In the genomic region with DNA sequence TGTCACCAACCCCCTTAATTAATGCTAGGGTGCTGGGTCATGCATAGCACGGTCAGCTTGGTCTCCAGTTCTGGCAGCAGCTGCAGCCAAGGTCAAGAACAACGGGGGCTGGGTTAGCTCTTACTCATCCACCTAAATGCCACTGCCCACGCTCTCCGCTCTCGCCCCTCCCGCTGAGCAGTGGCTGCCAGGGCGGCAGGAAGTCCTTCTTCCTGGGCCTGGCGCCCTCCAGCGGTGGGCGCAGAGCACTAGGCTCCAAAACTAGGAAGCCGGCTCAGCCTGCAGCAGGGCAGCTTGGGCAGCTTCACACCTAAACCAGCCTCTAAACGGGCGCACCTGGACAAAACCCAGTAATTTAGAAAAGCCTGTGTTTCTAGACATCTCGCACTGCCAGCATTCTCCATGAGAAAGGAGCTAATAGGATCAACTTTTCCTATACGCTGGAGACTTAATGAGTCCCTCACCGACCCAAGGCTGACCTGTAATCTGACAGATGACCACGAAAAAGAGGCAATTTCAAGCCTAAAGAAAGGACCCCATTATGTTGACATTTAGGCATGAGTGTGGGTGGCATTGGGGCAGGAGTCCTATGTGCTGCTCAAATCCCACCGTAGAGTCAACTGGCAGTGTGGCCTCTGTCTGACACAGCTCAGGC, we compare ENCODE assay signal across 1 cellular context.
A peak's percentile ranks its signal among the peaks of the same experiment; 100 is the strongest.
TF ChIP-seq lines count a peak whose summit lies in the region.

No MANE protein-coding gene starts in this region.

TF ChIP-seq in GM12878, 131 proteins besides CTCF, POLR2A, EP300 and RAD21 (continued from another document):
- TF ChIP-seq, protein P1, sequence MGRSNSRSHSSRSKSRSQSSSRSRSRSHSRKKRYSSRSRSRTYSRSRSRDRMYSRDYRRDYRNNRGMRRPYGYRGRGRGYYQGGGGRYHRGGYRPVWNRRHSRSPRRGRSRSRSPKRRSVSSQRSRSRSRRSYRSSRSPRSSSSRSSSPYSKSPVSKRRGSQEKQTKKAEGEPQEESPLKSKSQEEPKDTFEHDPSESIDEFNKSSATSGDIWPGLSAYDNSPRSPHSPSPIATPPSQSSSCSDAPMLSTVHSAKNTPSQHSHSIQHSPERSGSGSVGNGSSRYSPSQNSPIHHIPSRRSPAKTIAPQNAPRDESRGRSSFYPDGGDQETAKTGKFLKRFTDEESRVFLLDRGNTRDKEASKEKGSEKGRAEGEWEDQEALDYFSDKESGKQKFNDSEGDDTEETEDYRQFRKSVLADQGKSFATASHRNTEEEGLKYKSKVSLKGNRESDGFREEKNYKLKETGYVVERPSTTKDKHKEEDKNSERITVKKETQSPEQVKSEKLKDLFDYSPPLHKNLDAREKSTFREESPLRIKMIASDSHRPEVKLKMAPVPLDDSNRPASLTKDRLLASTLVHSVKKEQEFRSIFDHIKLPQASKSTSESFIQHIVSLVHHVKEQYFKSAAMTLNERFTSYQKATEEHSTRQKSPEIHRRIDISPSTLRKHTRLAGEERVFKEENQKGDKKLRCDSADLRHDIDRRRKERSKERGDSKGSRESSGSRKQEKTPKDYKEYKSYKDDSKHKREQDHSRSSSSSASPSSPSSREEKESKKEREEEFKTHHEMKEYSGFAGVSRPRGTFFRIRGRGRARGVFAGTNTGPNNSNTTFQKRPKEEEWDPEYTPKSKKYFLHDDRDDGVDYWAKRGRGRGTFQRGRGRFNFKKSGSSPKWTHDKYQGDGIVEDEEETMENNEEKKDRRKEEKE (IDR thresholded peaks at IDR 0.05), result no peak
- TF ChIP-seq TARDBP (IDR thresholded peaks at IDR 0.05; ENCODE audit: borderline replicate concordance) (no peak), KDM1A (IDR thresholded peaks at IDR 0.05; ENCODE audit: borderline replicate concordance) (no peak), SUZ12 (IDR thresholded peaks at IDR 0.05; ENCODE audit: unreplicated experiment) (no peak), BRCA1 (IDR thresholded peaks at IDR 0.05; ENCODE audit: low read depth, low read length) (no peak), FOXK2 (IDR thresholded peaks at IDR 0.05) (no peak), SRF (IDR thresholded peaks at IDR 0.05; ENCODE audit: low read depth in 2 of 2, low read length in 2 of 2) (0 out of 4 replicates have a peak, but pooled peaks of 1 of the 2 experiments have one; percentile 33), BACH1 (IDR thresholded peaks at IDR 0.05; ENCODE audit: borderline replicate concordance) (no peak; the same call in 1 of the 2 replicates), TCF12 (IDR thresholded peaks at IDR 0.05; ENCODE audit: low read depth, low read length) (peak; percentile 76; the same call in 1 of the 2 replicates), HDGF (IDR thresholded peaks at IDR 0.05) (no peak), RFX5 (IDR thresholded peaks at IDR 0.05; ENCODE audit: low read depth, low read length) (no peak), MYB (IDR thresholded peaks at IDR 0.05; ENCODE audit: borderline replicate concordance, low read depth, low read length) (no peak), TCF7 (IDR thresholded peaks at IDR 0.05; ENCODE audit: borderline replicate concordance) (no peak), IKZF1 (conservative IDR thresholded peaks at IDR 0.05) (peak; percentile 52), ZNF207 (IDR thresholded peaks at IDR 0.05; ENCODE audit: borderline replicate concordance) (no peak), NR2C1 (IDR thresholded peaks at IDR 0.05) (no peak), SMC3 (IDR thresholded peaks at IDR 0.05; ENCODE audit: borderline replicate concordance, low read length) (peak; percentile 93), ZNF622 (IDR thresholded peaks at IDR 0.05) (no peak), RUNX3 (IDR thresholded peaks at IDR 0.05; ENCODE audit: low read length) (no peak), ZNF384 (IDR thresholded peaks at IDR 0.05; ENCODE audit: borderline replicate concordance, low read depth, low read length) (no peak), RAD51 (IDR thresholded peaks at IDR 0.05) (no peak)
- TF ChIP-seq, protein P2, sequence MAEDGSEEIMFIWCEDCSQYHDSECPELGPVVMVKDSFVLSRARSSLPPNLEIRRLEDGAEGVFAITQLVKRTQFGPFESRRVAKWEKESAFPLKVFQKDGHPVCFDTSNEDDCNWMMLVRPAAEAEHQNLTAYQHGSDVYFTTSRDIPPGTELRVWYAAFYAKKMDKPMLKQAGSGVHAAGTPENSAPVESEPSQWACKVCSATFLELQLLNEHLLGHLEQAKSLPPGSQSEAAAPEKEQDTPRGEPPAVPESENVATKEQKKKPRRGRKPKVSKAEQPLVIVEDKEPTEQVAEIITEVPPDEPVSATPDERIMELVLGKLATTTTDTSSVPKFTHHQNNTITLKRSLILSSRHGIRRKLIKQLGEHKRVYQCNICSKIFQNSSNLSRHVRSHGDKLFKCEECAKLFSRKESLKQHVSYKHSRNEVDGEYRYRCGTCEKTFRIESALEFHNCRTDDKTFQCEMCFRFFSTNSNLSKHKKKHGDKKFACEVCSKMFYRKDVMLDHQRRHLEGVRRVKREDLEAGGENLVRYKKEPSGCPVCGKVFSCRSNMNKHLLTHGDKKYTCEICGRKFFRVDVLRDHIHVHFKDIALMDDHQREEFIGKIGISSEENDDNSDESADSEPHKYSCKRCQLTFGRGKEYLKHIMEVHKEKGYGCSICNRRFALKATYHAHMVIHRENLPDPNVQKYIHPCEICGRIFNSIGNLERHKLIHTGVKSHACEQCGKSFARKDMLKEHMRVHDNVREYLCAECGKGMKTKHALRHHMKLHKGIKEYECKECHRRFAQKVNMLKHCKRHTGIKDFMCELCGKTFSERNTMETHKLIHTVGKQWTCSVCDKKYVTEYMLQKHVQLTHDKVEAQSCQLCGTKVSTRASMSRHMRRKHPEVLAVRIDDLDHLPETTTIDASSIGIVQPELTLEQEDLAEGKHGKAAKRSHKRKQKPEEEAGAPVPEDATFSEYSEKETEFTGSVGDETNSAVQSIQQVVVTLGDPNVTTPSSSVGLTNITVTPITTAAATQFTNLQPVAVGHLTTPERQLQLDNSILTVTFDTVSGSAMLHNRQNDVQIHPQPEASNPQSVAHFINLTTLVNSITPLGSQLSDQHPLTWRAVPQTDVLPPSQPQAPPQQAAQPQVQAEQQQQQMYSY (CRISPR knock-in tag; IDR thresholded peaks at IDR 0.05), result no peak
- TF ChIP-seq, protein P3, sequence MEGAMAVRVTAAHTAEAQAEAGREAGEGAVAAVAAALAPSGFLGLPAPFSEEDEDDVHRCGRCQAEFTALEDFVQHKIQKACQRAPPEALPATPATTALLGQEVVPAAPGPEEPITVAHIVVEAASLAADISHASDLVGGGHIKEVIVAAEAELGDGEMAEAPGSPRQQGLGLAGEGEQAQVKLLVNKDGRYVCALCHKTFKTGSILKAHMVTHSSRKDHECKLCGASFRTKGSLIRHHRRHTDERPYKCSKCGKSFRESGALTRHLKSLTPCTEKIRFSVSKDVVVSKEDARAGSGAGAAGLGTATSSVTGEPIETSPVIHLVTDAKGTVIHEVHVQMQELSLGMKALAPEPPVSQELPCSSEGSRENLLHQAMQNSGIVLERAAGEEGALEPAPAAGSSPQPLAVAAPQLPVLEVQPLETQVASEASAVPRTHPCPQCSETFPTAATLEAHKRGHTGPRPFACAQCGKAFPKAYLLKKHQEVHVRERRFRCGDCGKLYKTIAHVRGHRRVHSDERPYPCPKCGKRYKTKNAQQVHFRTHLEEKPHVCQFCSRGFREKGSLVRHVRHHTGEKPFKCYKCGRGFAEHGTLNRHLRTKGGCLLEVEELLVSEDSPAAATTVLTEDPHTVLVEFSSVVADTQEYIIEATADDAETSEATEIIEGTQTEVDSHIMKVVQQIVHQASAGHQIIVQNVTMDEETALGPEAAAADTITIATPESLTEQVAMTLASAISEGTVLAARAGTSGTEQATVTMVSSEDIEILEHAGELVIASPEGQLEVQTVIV (IDR thresholded peaks at IDR 0.05; ENCODE audit: borderline replicate concordance, partially characterized antibody), result no peak
- TF ChIP-seq, protein P4, sequence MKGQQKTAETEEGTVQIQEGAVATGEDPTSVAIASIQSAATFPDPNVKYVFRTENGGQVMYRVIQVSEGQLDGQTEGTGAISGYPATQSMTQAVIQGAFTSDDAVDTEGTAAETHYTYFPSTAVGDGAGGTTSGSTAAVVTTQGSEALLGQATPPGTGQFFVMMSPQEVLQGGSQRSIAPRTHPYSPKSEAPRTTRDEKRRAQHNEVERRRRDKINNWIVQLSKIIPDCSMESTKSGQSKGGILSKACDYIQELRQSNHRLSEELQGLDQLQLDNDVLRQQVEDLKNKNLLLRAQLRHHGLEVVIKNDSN (IDR thresholded peaks at IDR 0.05; ENCODE audit: borderline replicate concordance, extremely low read length, insufficient read depth, low read depth, low read length), result no peak
- TF ChIP-seq, protein P5, sequence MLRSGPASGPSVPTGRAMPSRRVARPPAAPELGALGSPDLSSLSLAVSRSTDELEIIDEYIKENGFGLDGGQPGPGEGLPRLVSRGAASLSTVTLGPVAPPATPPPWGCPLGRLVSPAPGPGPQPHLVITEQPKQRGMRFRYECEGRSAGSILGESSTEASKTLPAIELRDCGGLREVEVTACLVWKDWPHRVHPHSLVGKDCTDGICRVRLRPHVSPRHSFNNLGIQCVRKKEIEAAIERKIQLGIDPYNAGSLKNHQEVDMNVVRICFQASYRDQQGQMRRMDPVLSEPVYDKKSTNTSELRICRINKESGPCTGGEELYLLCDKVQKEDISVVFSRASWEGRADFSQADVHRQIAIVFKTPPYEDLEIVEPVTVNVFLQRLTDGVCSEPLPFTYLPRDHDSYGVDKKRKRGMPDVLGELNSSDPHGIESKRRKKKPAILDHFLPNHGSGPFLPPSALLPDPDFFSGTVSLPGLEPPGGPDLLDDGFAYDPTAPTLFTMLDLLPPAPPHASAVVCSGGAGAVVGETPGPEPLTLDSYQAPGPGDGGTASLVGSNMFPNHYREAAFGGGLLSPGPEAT (IDR thresholded peaks at IDR 0.05; ENCODE audit: low read depth), result no peak
- TF ChIP-seq, protein P6, sequence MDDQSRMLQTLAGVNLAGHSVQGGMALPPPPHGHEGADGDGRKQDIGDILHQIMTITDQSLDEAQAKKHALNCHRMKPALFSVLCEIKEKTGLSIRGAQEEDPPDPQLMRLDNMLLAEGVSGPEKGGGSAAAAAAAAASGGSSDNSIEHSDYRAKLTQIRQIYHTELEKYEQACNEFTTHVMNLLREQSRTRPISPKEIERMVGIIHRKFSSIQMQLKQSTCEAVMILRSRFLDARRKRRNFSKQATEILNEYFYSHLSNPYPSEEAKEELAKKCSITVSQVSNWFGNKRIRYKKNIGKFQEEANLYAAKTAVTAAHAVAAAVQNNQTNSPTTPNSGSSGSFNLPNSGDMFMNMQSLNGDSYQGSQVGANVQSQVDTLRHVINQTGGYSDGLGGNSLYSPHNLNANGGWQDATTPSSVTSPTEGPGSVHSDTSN (IDR thresholded peaks at IDR 0.05; ENCODE audit: insufficient replicate concordance, low read depth, low read length), result no peak
- TF ChIP-seq, protein P7, sequence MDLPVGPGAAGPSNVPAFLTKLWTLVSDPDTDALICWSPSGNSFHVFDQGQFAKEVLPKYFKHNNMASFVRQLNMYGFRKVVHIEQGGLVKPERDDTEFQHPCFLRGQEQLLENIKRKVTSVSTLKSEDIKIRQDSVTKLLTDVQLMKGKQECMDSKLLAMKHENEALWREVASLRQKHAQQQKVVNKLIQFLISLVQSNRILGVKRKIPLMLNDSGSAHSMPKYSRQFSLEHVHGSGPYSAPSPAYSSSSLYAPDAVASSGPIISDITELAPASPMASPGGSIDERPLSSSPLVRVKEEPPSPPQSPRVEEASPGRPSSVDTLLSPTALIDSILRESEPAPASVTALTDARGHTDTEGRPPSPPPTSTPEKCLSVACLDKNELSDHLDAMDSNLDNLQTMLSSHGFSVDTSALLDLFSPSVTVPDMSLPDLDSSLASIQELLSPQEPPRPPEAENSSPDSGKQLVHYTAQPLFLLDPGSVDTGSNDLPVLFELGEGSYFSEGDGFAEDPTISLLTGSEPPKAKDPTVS (IDR thresholded peaks at IDR 0.05; ENCODE audit: low read depth, low read length), result 0 out of 2 replicates have a peak, but pooled peaks have one; percentile 38
